ENCODE assay signal across 3 cellular contexts in the genomic region with DNA sequence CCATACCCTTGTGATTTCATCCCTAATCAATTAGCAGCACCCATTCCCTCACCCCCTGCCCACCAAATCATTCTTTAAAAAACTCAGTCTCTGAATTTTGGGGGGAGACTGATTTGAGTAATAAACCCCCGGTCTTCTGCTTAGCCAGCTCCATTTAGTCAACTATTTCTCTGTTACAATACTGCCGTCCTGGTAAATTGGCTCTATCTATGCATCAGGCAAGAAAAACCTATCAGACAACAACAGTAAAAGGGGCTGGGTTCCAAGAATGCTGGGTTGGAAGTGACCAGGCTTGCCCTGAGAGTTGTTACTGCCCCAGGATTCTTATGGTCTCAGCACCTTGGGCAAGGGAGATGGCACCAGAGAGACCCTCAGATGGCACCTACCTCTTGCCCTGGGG.
"Had no signal": no experiment of that assay in that cellular context is flagged by ENCODE, and none has a peak within 500 bp of the region (broad histone marks: within the 10 kb centered on the region; RNA-seq: fewer than 3 reads in every experiment).

No MANE protein-coding gene starts in this region.

- DNase-seq: GDM1, GF-D8 had no signal

- H3K4me3 ChIP-seq: GM12878 had no signal
